ENCODE assay signal across 20 cellular contexts in genomic region chr21:21216013-21216412, GRCh38.
"Had no signal": no experiment of that assay in that cellular context is flagged by ENCODE, and none has a peak within 500 bp of the region (broad histone marks: within the 10 kb centered on the region; RNA-seq: fewer than 3 reads in every experiment).

No MANE protein-coding gene starts in this region.

- H3K27ac ChIP-seq: SJSA1, SK-N-MC had no signal

- H3K9me3 ChIP-seq: MG63, SJSA1 had no signal

- ATAC-seq: HepG2 had no signal

- DNase-seq: IMR-90, Karpas-422, KG1, MG63, NCI-H1092, NCI-H1105 treated with DMSO at 0.1 percent for 48 hours, NCI-H1436, NCI-H187, NCI-H2029 treated with DMSO at 0.1 percent for 48 hours, NCI-H2171 treated with DMSO at 0.1 percent for 48 hours, NCI-H345, NCI-H510A, NCI-H526 treated with DMSO at 0.1 percent for 48 hours, NCI-H774, Right ventricle myocardium superior, RPMI8226, SIG-M5 had no signal

- H3K27me3 ChIP-seq: MG63, SJSA1 had no signal

- H3K4me3 ChIP-seq: MG63, SJSA1, SK-N-MC had no signal

- H3K4me1 ChIP-seq: SJSA1 had no signal

- H3K36me3 ChIP-seq: MG63, SJSA1 had no signal
